8 cellular contexts compared by ENCODE assay signal in genomic region chr19:15584541-15585115, GRCh38. TPM values are rescaled to one million over a fixed set of nuclear protein-coding genes. Genes with fewer than 3 reads are reported as not detected.
A peak's percentile ranks its signal among the peaks of the same experiment; 100 is the strongest.
DNase-seq lines count a peak whose midpoint lies in the region; ATAC-seq, FAIRE-seq and TF ChIP-seq lines count a peak whose summit lies in the region.

No MANE protein-coding gene starts in this region.

- no peaks in the 10 kb centered on the region for H3K4me1 ChIP-seq in OCI-LY1 (ENCODE audit: insufficient read depth, low read length, severe bottlenecking)

- H3K79me2 ChIP-seq in OCI-LY1 (ENCODE audit: insufficient read depth, low read length) = no peaks in the 10 kb centered on the region

- no peak overlapping the region for H3K4me2 ChIP-seq in OCI-LY1 (ENCODE audit: low read length)

- no peaks in the 10 kb centered on the region for H3K9me3 Mint-ChIP-seq in naive B cell

- TF ChIP-seq POLR2A in H54 (IDR thresholded peaks at IDR 0.05; ENCODE audit: low read depth, low read length) = no peak

- H3K4me3 Mint-ChIP-seq in naive B cell = peak overlapping the region in 3 of 8 donors; percentile 26 to 63 (median 53)

- peaks cover 15 to 48% (median 29%) of the 10 kb centered on the region in 3 donors for H3K27me3 Mint-ChIP-seq in naive B cell

- TF ChIP-seq CTCF in AG09319 (IDR thresholded peaks at IDR 0.05; ENCODE audit: low read depth, low read length) (peak; percentile 89), OCI-LY1 (IDR thresholded peaks at IDR 0.05; ENCODE audit: low read length) (peak; percentile 93), epithelial cell of proximal tubule (conservative IDR thresholded peaks at IDR 0.05; ENCODE audit: low read depth, low read length) (peak; percentile 90)

- peak overlapping the region in 2 of 6 donors; percentile 14 to 38 for H3K27ac Mint-ChIP-seq in naive B cell

- no peaks in the 10 kb centered on the region for H4K20me1 ChIP-seq in OCI-LY1 (ENCODE audit: insufficient read depth, low read length)

- no peaks in the 10 kb centered on the region for H3F3A ChIP-seq in OCI-LY1 (ENCODE audit: insufficient read depth, low read length)

- peaks cover 4 to 7% (median 7%) of the 10 kb centered on the region in 3 donors for H3K4me1 Mint-ChIP-seq in naive B cell

- H3K36me3 ChIP-seq in OCI-LY1 (ENCODE audit: insufficient read depth, low read length) = no peaks in the 10 kb centered on the region

- H3K27ac ChIP-seq in OCI-LY1 (ENCODE audit: low read depth, low read length, poor library complexity, severe bottlenecking) = no peak overlapping the region

- ATAC-seq in naive B cell (ENCODE audit: low read depth in 2 of 2) = peak; percentile 88 to 94
- no peak for ATAC-seq in GM18873 (IDR thresholded peaks at IDR 0.05; ENCODE audit: low FRiP score, unreplicated experiment)

- peak; percentile 7 for DNase-seq in AG09319 (ENCODE audit: extremely low read depth, low read depth)
- DNase-seq in H54 (ENCODE audit: insufficient read length, low spot score) = peak; percentile 78
- peak; percentile 97 for DNase-seq in activated CD8-positive, alpha-beta memory T cell treated with anti-CD3 and anti-CD28 coated beads, Interleukin-2, amount 50 U/mL, for 48 hours
- no peak for DNase-seq in epithelial cell of proximal tubule (ENCODE audit: low read depth)
- DNase-seq in naive B cell = peak; percentile 65
- peak; percentile 63 to 76 for DNase-seq in stimulated activated CD8-positive, alpha-beta memory T cell treated with anti-CD3 and anti-CD28 coated beads, Interleukin-7, amount 100 ng/mL, for 48 hours (ENCODE audit: extremely low read depth in 1 of 2, low read depth in 1 of 2)

- H3K4me3 ChIP-seq in OCI-LY1 (ENCODE audit: low read depth, low read length, poor library complexity, severe bottlenecking) (no peak overlapping the region), epithelial cell of proximal tubule (ENCODE audit: low read depth, low read length) (no peak overlapping the region)

- no peak overlapping the region for H3K9ac ChIP-seq in OCI-LY1 (ENCODE audit: low read length)

- no peaks in the 10 kb centered on the region for H3K9me3 ChIP-seq in OCI-LY1 (ENCODE audit: low read length)

- no peaks in the 10 kb centered on the region for H3K9me2 ChIP-seq in OCI-LY1 (ENCODE audit: low read depth, low read length)

- H2AFZ ChIP-seq in OCI-LY1 (ENCODE audit: low read length) = no peak overlapping the region

- no peak for FAIRE-seq in H54 (lab: Jason Lieb, UNC)

- H3K27me3 ChIP-seq in OCI-LY1 (ENCODE audit: insufficient read depth, low read length) = no peaks in the 10 kb centered on the region

- H3K36me3 Mint-ChIP-seq in naive B cell = no peaks in the 10 kb centered on the region

RNA-seq across cellular contexts. Expression of gene CYP4F8, which starts 30.4 kb away (rescaled TPM):
- total RNA-seq in epithelial cell of proximal tubule = not detected in 2 replicates
- polyA plus RNA-seq in naive B cell (ENCODE audit: low read depth in 6 of 6) = not detected

RNA-seq across cellular contexts. Expression of gene CYP4F3, which starts 56.1 kb away (rescaled TPM):
- total RNA-seq in epithelial cell of proximal tubule = not detected in 2 replicates
- polyA plus RNA-seq in naive B cell (ENCODE audit: low read depth in 6 of 6) = not detected
